21 cellular contexts compared by ENCODE assay signal in genomic region chr3:193396451-193397244, GRCh38. TPM values are rescaled to one million over a fixed set of nuclear protein-coding genes. Genes with fewer than 3 reads are reported as not detected.
"Had no signal": no experiment of that assay in that cellular context is flagged by ENCODE, and none has a peak within 500 bp of the region (broad histone marks: within the 10 kb centered on the region; RNA-seq: fewer than 3 reads in every experiment).

No MANE protein-coding gene starts in this region.

- H3K4me1 Mint-ChIP-seq: immature natural killer cell, T-cell had no signal

- H3K27ac Mint-ChIP-seq: immature natural killer cell, T-cell had no signal

- H3K27ac ChIP-seq: body of pancreas, tibial nerve had no signal

- H3K27me3 ChIP-seq: body of pancreas, tibial nerve had no signal

- H3K36me3 Mint-ChIP-seq: immature natural killer cell, T-cell had no signal

- H3K9me3 ChIP-seq: body of pancreas, SK-N-SH, tibial nerve had no signal

- H3K36me3 ChIP-seq: tibial nerve had no signal

- H3K4me1 ChIP-seq: body of pancreas, tibial nerve had no signal

- H3K4me3 Mint-ChIP-seq: immature natural killer cell, T-cell had no signal

- H3K4me3 ChIP-seq: body of pancreas, tibial nerve had no signal

- DNase-seq: activated CD4-positive, alpha-beta T cell treated with anti-CD3 and anti-CD28 coated beads for 1 hour; activated CD4-positive, alpha-beta T cell treated with anti-CD3 and anti-CD28 coated beads, Interleukin-2, amount 50 U/mL, for 4 hours; activated naive CD4-positive, alpha-beta T cell treated with anti-CD3 and anti-CD28 coated beads, Interleukin-2, amount 50 U/mL, for 16 hours; body of pancreas; cortex of kidney; effector CD8-positive, alpha-beta T cell; foreskin melanocyte; immature natural killer cell; midbrain; SK-N-SH; stimulated activated CD4-positive, alpha-beta T cell treated with anti-CD3 and anti-CD28 coated beads, Interleukin-4, amount 100 ng/mL, for 1 hour; stimulated activated naive CD4-positive, alpha-beta T cell; T-cell; T1000 had no signal

- ATAC-seq: body of pancreas, T-cell had no signal

- H3K4me2 ChIP-seq: SK-N-SH had no signal

RNA-seq across cellular contexts. Expression of gene ATP13A5, which starts 18.1 kb away (rescaled TPM):
- total RNA-seq: body of pancreas, endothelial cell of umbilical vein, lung microvascular endothelial cell, myocyte, renal cortical epithelial cell, skeletal muscle tissue, subcutaneous adipose tissue, T-cell had no signal
